In genomic region chr12:92326877-92327276, GRCh38 we compare ENCODE assay signal across 21 cellular contexts.
"Had no signal": no experiment of that assay in that cellular context is flagged by ENCODE, and none has a peak within 500 bp of the region (broad histone marks: within the 10 kb centered on the region; RNA-seq: fewer than 3 reads in every experiment).

No MANE protein-coding gene starts in this region.

- H3K27me3 Mint-ChIP-seq: activated CD8-positive, alpha-beta memory T cell treated with anti-CD3 and anti-CD28 coated beads, Interleukin-2, amount 10 ng/mL, durations not matched to agents 7 days and 5 days had no signal

- ATAC-seq: activated CD8-positive, alpha-beta memory T cell treated with anti-CD3 and anti-CD28 coated beads, Interleukin-2, amount 10 ng/mL, durations not matched to agents 7 days and 5 days; body of pancreas; Panc1 had no signal

- H3K4me3 Mint-ChIP-seq: activated CD8-positive, alpha-beta memory T cell treated with anti-CD3 and anti-CD28 coated beads, Interleukin-2, amount 10 ng/mL, durations not matched to agents 7 days and 5 days; T-helper 1 cell treated with Interleukin-12 subunit alpha and Interleukin-12 subunit beta and Interleukin-4 antibody, amounts not matched to agents 30 μg/mL and 1 μg/mL, for 36 hours; T-helper 2 cell treated with Interferon-gamma antibody and Interleukin-4, amounts not matched to agents 5 μg/mL and 100 μg/mL, for 36 hours had no signal

- DNase-seq: activated CD4-positive, alpha-beta T cell treated with anti-CD3 and anti-CD28 coated beads, Interleukin-2, amount 50 U/mL, for 4 hours; activated CD8-positive, alpha-beta memory T cell treated with anti-CD3 and anti-CD28 coated beads for 24 hours; activated CD8-positive, alpha-beta memory T cell treated with anti-CD3 and anti-CD28 coated beads, Interleukin-2, amount 10 ng/mL, durations not matched to agents 7 days and 5 days; activated CD8-positive, alpha-beta memory T cell treated with anti-CD3 and anti-CD28 coated beads, Interleukin-2, amount 50 U/mL, for 48 hours; activated gamma-delta T cell treated with Interleukin-2 at 50 U/mL for 16 hours; activated naive CD4-positive, alpha-beta T cell treated with anti-CD3 and anti-CD28 coated beads, Interleukin-2, amount 50 U/mL, for 16 hours; adrenal gland; body of pancreas; MM.1S; MV-4-11; NCI-H1092; NCI-H1436 treated with DMSO at 0.1 percent for 48 hours; NCI-H1694 treated with DMSO at 0.1 percent for 48 hours; NCI-H2029; NCI-H345; NCI-H524 treated with DMSO at 0.1 percent for 48 hours; SHP77 treated with DMSO at 0.1 percent for 48 hours; SK-N-SH had no signal

- H3K27ac Mint-ChIP-seq: activated CD8-positive, alpha-beta memory T cell treated with anti-CD3 and anti-CD28 coated beads, Interleukin-2, amount 10 ng/mL, durations not matched to agents 7 days and 5 days; T-helper 1 cell treated with Interleukin-12 subunit alpha and Interleukin-12 subunit beta and Interleukin-4 antibody, amounts not matched to agents 30 μg/mL and 1 μg/mL, for 36 hours; T-helper 2 cell treated with Interferon-gamma antibody and Interleukin-4, amounts not matched to agents 5 μg/mL and 100 μg/mL, for 36 hours had no signal
